ENCODE assay signal across 8 cellular contexts in genomic region chr14:35122696-35123387, GRCh38. TPM values are rescaled to one million over a fixed set of nuclear protein-coding genes. Genes with fewer than 3 reads are reported as not detected.
DNase-seq lines count a peak whose midpoint lies in the region; ATAC-seq and TF ChIP-seq lines count a peak whose summit lies in the region.

No MANE protein-coding gene starts in this region.

- CTCF ChIA-PET in activated B cell treated with CpG ODN at 0.5 μM for 24 hours (lab: Charles Lee): interaction anchor here (0.5 to 1.5 kb wide), 2 partner anchors 20 to 281 kb away, joined by 4 to 5 read pairs; partner anchors contain the start of gene NFKBIA

- H3K27me3 ChIP-seq in ovary: no peaks in the 10 kb centered on the region

- intact Hi-C loops in activated B cell treated with CpG ODN at 0.5 μM for 24 hours (cut with micrococcal nuclease) (loop anchor here (1.0 to 5.0 kb wide), 13 partner anchors 77 to 703 kb away; partner anchors contain the start of genes BRMS1L, CFL2, EAPP and FAM177A1), ovary (cut with DNase I) (no loop called here)

- H3K27ac ChIP-seq in ovary: peak overlapping the region; percentile 69 to 88

- 4 to 8% (median 5%) methylated on average over 23 of the region's 23 CpGs for WGBS in ovary, 3 donors

- TF ChIP-seq CTCF in activated B cell treated with CpG ODN at 0.5 μM for 24 hours (IDR thresholded peaks at IDR 0.05) (no peak), ovary (IDR thresholded peaks at IDR 0.05) (no peak)

- no peaks in the 10 kb centered on the region for H3K9me3 ChIP-seq in ovary

- H3K27me3 Mint-ChIP-seq in activated B cell treated with CpG ODN at 0.5 μM for 24 hours: no peaks in the 10 kb centered on the region

- peak overlapping the region; percentile 100 for H3K27ac Mint-ChIP-seq in activated B cell treated with CpG ODN at 0.5 μM for 24 hours

- H3K4me1 ChIP-seq in ovary (ENCODE audit: insufficient read depth): no peaks in the 10 kb centered on the region

- TF ChIP-seq EP300 in ovary (IDR thresholded peaks at IDR 0.05): no peak

- TF ChIP-seq POLR2A in ovary (IDR thresholded peaks at IDR 0.05): no peak

- peak overlapping the region; percentile 99 for H3K4me3 Mint-ChIP-seq in activated B cell treated with CpG ODN at 0.5 μM for 24 hours

- peaks cover 44% of the 10 kb centered on the region for H3K4me1 Mint-ChIP-seq in activated B cell treated with CpG ODN at 0.5 μM for 24 hours

- peaks cover 32% of the 10 kb centered on the region for H3K36me3 Mint-ChIP-seq in activated B cell treated with CpG ODN at 0.5 μM for 24 hours (ENCODE audit: low read depth)

- H3K36me3 ChIP-seq in ovary: no peaks in the 10 kb centered on the region

- H3K4me3 ChIP-seq in ovary: peak overlapping the region; percentile 76

- DNase-seq in activated CD8-positive, alpha-beta memory T cell treated with anti-CD3 and anti-CD28 coated beads for 24 hours: peak; percentile 57
- DNase-seq in activated CD8-positive, alpha-beta memory T cell treated with anti-CD3 and anti-CD28 coated beads, Interleukin-2, amount 50 U/mL, for 48 hours: no peak
- DNase-seq in HS-27A (ENCODE audit: low read depth) (peak; percentile 59), activated B cell treated with CpG ODN at 0.5 μM for 24 hours (no peak), germinal center (ENCODE audit: low spot score) (peak; percentile 6), ovary (no peak)

- no peaks in the 10 kb centered on the region for H3K9me3 Mint-ChIP-seq in activated B cell treated with CpG ODN at 0.5 μM for 24 hours

- POLR2A ChIA-PET in activated B cell treated with CpG ODN at 0.5 μM for 24 hours (lab: Charles Lee): interaction anchor here (0.6 to 4.5 kb wide), 11 partner anchors 10 to 703 kb away, joined by 3 to 92 read pairs (median 4); partner anchors contain the start of genes BRMS1L, FAM177A1, NFKBIA and PSMA6

- ATAC-seq in activated B cell treated with CpG ODN at 0.5 μM for 24 hours (ENCODE audit: low read depth) (no peak), GM18861 (IDR thresholded peaks at IDR 0.05; ENCODE audit: unreplicated experiment) (no peak), HG03520 (IDR thresholded peaks at IDR 0.05; ENCODE audit: unreplicated experiment) (no peak)

RNA-seq across cellular contexts. Expression of gene PRORP, which starts 0.5 kb away (rescaled TPM):
- total RNA-seq in activated B cell treated with CpG ODN at 0.5 μM for 24 hours (22.8 and 25.6 TPM in 2 replicates), ovary (10 to 100 TPM in 6 of 7 donors, 1 to 10 TPM in 1; 6.7 to 30.6 (median 11.9) TPM)
- 10 to 100 TPM in 1 of 2 donors, 1 to 10 TPM in 1; 9.3 to 36.4 TPM for polyA plus RNA-seq in ovary

RNA-seq across cellular contexts. Expression of gene PPP2R3C, which starts 1.1 kb away (rescaled TPM):
- total RNA-seq in activated B cell treated with CpG ODN at 0.5 μM for 24 hours: 46.0 and 48.9 TPM in 2 replicates
- total RNA-seq in ovary: 10 to 100 TPM; 16.8 to 39.7 (median 28.6) TPM
- polyA plus RNA-seq in ovary: 10 to 100 TPM; 20.3 to 26.8 TPM

Comparison
In these comparisons a context has a peak if more than half of its experiments do, and no peak if none do; other contexts are left out.
1. DNase-seq: peak in activated CD8-positive, alpha-beta memory T cell treated with anti-CD3 and anti-CD28 coated beads for 24 hours (single experiment), HS-27A (single experiment) and germinal center (single experiment); none in activated CD8-positive, alpha-beta memory T cell treated with anti-CD3 and anti-CD28 coated beads, Interleukin-2, amount 50 U/mL, for 48 hours (single experiment), activated B cell treated with CpG ODN at 0.5 μM for 24 hours (single experiment) and ovary (0 of 5).